In the genomic region with DNA sequence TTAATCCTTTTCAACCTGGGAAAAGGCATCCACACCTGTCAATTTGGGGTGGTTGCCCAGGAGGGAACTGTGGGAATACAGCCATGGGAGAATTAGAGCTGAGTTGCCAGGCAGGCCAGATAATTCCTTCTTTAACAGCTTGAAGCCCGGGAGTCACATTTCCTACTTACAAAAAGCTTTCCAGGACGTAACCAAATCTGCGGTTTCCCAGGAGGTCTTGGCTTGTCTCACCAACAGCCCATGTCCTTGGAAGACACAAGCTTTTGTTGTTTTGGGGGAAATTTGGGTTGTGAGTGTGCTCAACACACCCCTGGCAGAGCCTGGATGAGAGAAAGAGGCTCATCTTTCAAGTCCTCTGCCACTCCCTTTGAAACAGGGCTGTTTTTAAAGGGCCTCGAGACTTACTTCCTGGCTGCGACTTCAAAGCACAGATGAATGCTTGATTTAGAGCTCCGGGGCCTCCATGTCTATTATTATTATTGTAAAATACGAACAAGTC, we compare ENCODE assay signal across 16 cellular contexts.
DNase-seq lines count a peak whose midpoint lies in the region; ATAC-seq and TF ChIP-seq lines count a peak whose summit lies in the region.
"Had no signal": no experiment of that assay in that cellular context is flagged by ENCODE, and none has a peak within 500 bp of the region (broad histone marks: within the 10 kb centered on the region; RNA-seq: fewer than 3 reads in every experiment).

No MANE protein-coding gene starts in this region.

- H4K20me1 ChIP-seq in smooth muscle cell (ENCODE audit: low read depth), result no peaks in the 10 kb centered on the region

- no peaks in the 10 kb centered on the region for H3K36me3 Mint-ChIP-seq in naive thymus-derived CD4-positive, alpha-beta T cell

- H3K27ac ChIP-seq in brain microvascular endothelial cell, result peak overlapping the region; percentile 93
- H3K27ac ChIP-seq in smooth muscle cell (ENCODE audit: low read depth), result peak overlapping the region; percentile 45
- H3K27ac ChIP-seq in colonic mucosa, result no peak overlapping the region
- no peak overlapping the region for H3K27ac ChIP-seq in naive thymus-derived CD4-positive, alpha-beta T cell (ENCODE audit: low read depth, low read length)
- H3K27ac ChIP-seq: neutrophil had no signal

- H3K79me2 ChIP-seq in smooth muscle cell (ENCODE audit: low read depth), result no peaks in the 10 kb centered on the region

- H3K9ac ChIP-seq in smooth muscle cell (ENCODE audit: low read depth) (no peak overlapping the region), colonic mucosa (ENCODE audit: low read depth in 2 of 2, low read length in 2 of 2) (no peak overlapping the region)

- peak overlapping the region; percentile 87 for H2AFZ ChIP-seq in smooth muscle cell (ENCODE audit: low read depth)

- TF ChIP-seq CTCF in brain microvascular endothelial cell (IDR thresholded peaks at IDR 0.05; ENCODE audit: low read depth, low read length, missing control alignments) (no peak), smooth muscle cell (IDR thresholded peaks at IDR 0.05; ENCODE audit: borderline replicate concordance, insufficient read depth, poor library complexity, severe bottlenecking) (no peak), colonic mucosa (IDR thresholded peaks at IDR 0.05) (no peak)

- H3K27ac Mint-ChIP-seq in naive thymus-derived CD4-positive, alpha-beta T cell, result no peak overlapping the region

- CTCF ChIA-PET in naive thymus-derived CD4-positive, alpha-beta T cell (lab: Charles Lee), result no interaction called here

- no peaks in the 10 kb centered on the region for H3K27me3 Mint-ChIP-seq in naive thymus-derived CD4-positive, alpha-beta T cell
- H3K27me3 Mint-ChIP-seq: central memory CD8-positive, alpha-beta T cell had no signal

- in situ Hi-C loops in brain microvascular endothelial cell (cut with HindIII; ENCODE audit: low pct_ligation_motif_present, low sequenced_read_pairs), result no loop called here

- POLR2A ChIA-PET in naive thymus-derived CD4-positive, alpha-beta T cell (lab: Charles Lee), result no interaction called here

- DNase-seq in NCI-H510A treated with DMSO at 0.1 percent for 48 hours (lab: John Stamatoyannopoulos, UW) (peak; percentile 3), NCI-H510A (lab: John Stamatoyannopoulos, UW) (no peak), brain microvascular endothelial cell (peak; percentile 27), iris pigment epithelial cell (ENCODE audit: low read depth) (peak; percentile 67), smooth muscle cell (lab: John Stamatoyannopoulos, UW; ENCODE audit: unreplicated experiment) (no peak), NCI-H526 treated with DMSO at 0.1 percent for 48 hours (lab: John Stamatoyannopoulos, UW) (no peak), colonic mucosa (no peak)
- no peak for DNase-seq in naive thymus-derived CD4-positive, alpha-beta T cell
- DNase-seq: 8988T; activated T-cell treated with anti-CD3 and anti-CD28 coated beads, Interleukin-2, amount 50 U/mL, for 4 hours; DMS79 treated with DMSO at 0.1 percent for 48 hours; KG1; stimulated activated CD4-positive, alpha-beta T cell treated with anti-CD3 and anti-CD28 coated beads, Interleukin-4, amount 100 ng/mL, for 4 hours; T-helper 2 cell had no signal

- intact Hi-C loops in colonic mucosa (cut with DNase I), result no loop called here
- intact Hi-C loops in naive thymus-derived CD4-positive, alpha-beta T cell (cut with micrococcal nuclease), result no loop called here

- H3K4me2 ChIP-seq in smooth muscle cell, result peak overlapping the region; percentile 50

- H3K4me1 ChIP-seq in smooth muscle cell (ENCODE audit: low read depth), result peaks cover 26% of the 10 kb centered on the region
- H3K4me1 ChIP-seq in colonic mucosa, result peaks cover 5% of the 10 kb centered on the region
- no peaks in the 10 kb centered on the region for H3K4me1 ChIP-seq in naive thymus-derived CD4-positive, alpha-beta T cell (ENCODE audit: control insufficient read depth in 2 of 2, insufficient read depth in 2 of 2, low read length in 2 of 2)

- ATAC-seq in naive thymus-derived CD4-positive, alpha-beta T cell, result no peak
- ATAC-seq: activated T-cell treated with anti-CD3 and anti-CD28 coated beads, Interleukin-2, amount 50 U/mL, for 4 hours had no signal

- H3K27me3 ChIP-seq in brain microvascular endothelial cell (replicated peaks) (no peaks in the 10 kb centered on the region), smooth muscle cell (ENCODE audit: low read depth) (no peaks in the 10 kb centered on the region), colonic mucosa (no peaks in the 10 kb centered on the region)
- H3K27me3 ChIP-seq in naive thymus-derived CD4-positive, alpha-beta T cell (ENCODE audit: control insufficient read depth in 2 of 2, insufficient read depth in 2 of 2, low read length in 2 of 2), result no peaks in the 10 kb centered on the region
- H3K27me3 ChIP-seq: neutrophil had no signal

- H3K36me3 ChIP-seq in brain microvascular endothelial cell (replicated peaks) (no peaks in the 10 kb centered on the region), smooth muscle cell (ENCODE audit: low read depth) (no peaks in the 10 kb centered on the region), colonic mucosa (no peaks in the 10 kb centered on the region)
- H3K36me3 ChIP-seq in naive thymus-derived CD4-positive, alpha-beta T cell (ENCODE audit: control insufficient read depth in 2 of 3, insufficient read depth in 3 of 3, low read length in 3 of 3), result no peaks in the 10 kb centered on the region
- H3K36me3 ChIP-seq: neutrophil had no signal

- no peak overlapping the region for H3K4me3 Mint-ChIP-seq in naive thymus-derived CD4-positive, alpha-beta T cell
- H3K4me3 Mint-ChIP-seq: activated T-cell treated with anti-CD3 and anti-CD28 coated beads, Interleukin-2, amount 50 U/mL, for 4 hours; central memory CD8-positive, alpha-beta T cell had no signal

- H3K4me3 ChIP-seq in brain microvascular endothelial cell (ENCODE audit: low read depth, low read length) (no peak overlapping the region), smooth muscle cell (no peak overlapping the region), colonic mucosa (no peak overlapping the region)
- H3K4me3 ChIP-seq in naive thymus-derived CD4-positive, alpha-beta T cell (ENCODE audit: low read length), result no peak overlapping the region

- H3K9me3 ChIP-seq in smooth muscle cell (replicated peaks; ENCODE audit: low read depth) (no peaks in the 10 kb centered on the region), colonic mucosa (no peaks in the 10 kb centered on the region)
- no peaks in the 10 kb centered on the region for H3K9me3 ChIP-seq in naive thymus-derived CD4-positive, alpha-beta T cell (ENCODE audit: control insufficient read depth in 2 of 3, low read length in 3 of 3)
- H3K9me3 ChIP-seq: neutrophil had no signal

- peaks cover 2% of the 10 kb centered on the region for H3F3A ChIP-seq in smooth muscle cell (ENCODE audit: low read depth)

- H3K4me1 Mint-ChIP-seq in naive thymus-derived CD4-positive, alpha-beta T cell, result no peaks in the 10 kb centered on the region
- H3K4me1 Mint-ChIP-seq: central memory CD8-positive, alpha-beta T cell had no signal

- 16% methylated on average over 7 of the region's 7 CpGs for WGBS in smooth muscle cell (ENCODE audit: low lambda C conversion rate)

- H3K9me3 Mint-ChIP-seq in naive thymus-derived CD4-positive, alpha-beta T cell, result peaks cover 0 to 14% (median 4%) of the 10 kb centered on the region in 11 donors
- H3K9me3 Mint-ChIP-seq: activated T-cell treated with anti-CD3 and anti-CD28 coated beads, Interleukin-2, amount 50 U/mL, for 4 hours had no signal

Comparison
In these comparisons a context has a peak if more than half of its experiments do, and no peak if none do; other contexts are left out.
1. DNase-seq: peak in NCI-H510A treated with DMSO at 0.1 percent for 48 hours (single experiment), brain microvascular endothelial cell (single experiment) and iris pigment epithelial cell (single experiment); none in NCI-H510A (single experiment), smooth muscle cell (single experiment), NCI-H526 treated with DMSO at 0.1 percent for 48 hours (single experiment), colonic mucosa (single experiment) and naive thymus-derived CD4-positive, alpha-beta T cell (0 of 9).
2. H3K27ac ChIP-seq: peak in brain microvascular endothelial cell (single experiment) and smooth muscle cell (single experiment); none in colonic mucosa (single experiment) and naive thymus-derived CD4-positive, alpha-beta T cell (single experiment).